Comparison of ENCODE assay signal across 2 cellular contexts in genomic region chr3:49057268-49057667, GRCh38.
TF ChIP-seq lines count a peak whose summit lies in the region.

No MANE protein-coding gene starts in this region.

TF ChIP-seq in GM12878, 131 proteins besides CTCF, POLR2A, EP300 and RAD21:
- no peak for TF ChIP-seq E2F8 (IDR thresholded peaks at IDR 0.05; ENCODE audit: low read depth, partially characterized antibody)
- TF ChIP-seq ZNF24 (IDR thresholded peaks at IDR 0.05), result no peak
- TF ChIP-seq CBX3 (IDR thresholded peaks at IDR 0.05; ENCODE audit: borderline replicate concordance, low read depth), result no peak
- TF ChIP-seq, protein P1, sequence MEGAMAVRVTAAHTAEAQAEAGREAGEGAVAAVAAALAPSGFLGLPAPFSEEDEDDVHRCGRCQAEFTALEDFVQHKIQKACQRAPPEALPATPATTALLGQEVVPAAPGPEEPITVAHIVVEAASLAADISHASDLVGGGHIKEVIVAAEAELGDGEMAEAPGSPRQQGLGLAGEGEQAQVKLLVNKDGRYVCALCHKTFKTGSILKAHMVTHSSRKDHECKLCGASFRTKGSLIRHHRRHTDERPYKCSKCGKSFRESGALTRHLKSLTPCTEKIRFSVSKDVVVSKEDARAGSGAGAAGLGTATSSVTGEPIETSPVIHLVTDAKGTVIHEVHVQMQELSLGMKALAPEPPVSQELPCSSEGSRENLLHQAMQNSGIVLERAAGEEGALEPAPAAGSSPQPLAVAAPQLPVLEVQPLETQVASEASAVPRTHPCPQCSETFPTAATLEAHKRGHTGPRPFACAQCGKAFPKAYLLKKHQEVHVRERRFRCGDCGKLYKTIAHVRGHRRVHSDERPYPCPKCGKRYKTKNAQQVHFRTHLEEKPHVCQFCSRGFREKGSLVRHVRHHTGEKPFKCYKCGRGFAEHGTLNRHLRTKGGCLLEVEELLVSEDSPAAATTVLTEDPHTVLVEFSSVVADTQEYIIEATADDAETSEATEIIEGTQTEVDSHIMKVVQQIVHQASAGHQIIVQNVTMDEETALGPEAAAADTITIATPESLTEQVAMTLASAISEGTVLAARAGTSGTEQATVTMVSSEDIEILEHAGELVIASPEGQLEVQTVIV (IDR thresholded peaks at IDR 0.05; ENCODE audit: borderline replicate concordance, partially characterized antibody), result no peak

TF ChIP-seq in endothelial cell of umbilical vein, 7 proteins besides CTCF, POLR2A, EP300 and RAD21:
- TF ChIP-seq, protein P2, sequence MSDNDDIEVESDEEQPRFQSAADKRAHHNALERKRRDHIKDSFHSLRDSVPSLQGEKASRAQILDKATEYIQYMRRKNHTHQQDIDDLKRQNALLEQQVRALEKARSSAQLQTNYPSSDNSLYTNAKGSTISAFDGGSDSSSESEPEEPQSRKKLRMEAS (IDR thresholded peaks at IDR 0.05; ENCODE audit: insufficient read depth, insufficient read length), result no peak
- TF ChIP-seq GATA2 (IDR thresholded peaks at IDR 0.05; ENCODE audit: insufficient read depth, insufficient read length, low read depth, low read length) (no peak), MYC (IDR thresholded peaks at IDR 0.05; ENCODE audit: low read depth, low read length) (no peak), FOS (IDR thresholded peaks at IDR 0.05; ENCODE audit: borderline replicate concordance, insufficient read depth, low read length) (no peak), EZH2 (IDR thresholded peaks at IDR 0.05; ENCODE audit: borderline replicate concordance, low read depth, low read length, severe bottlenecking) (no peak), JUN (IDR thresholded peaks at IDR 0.05; ENCODE audit: borderline replicate concordance, insufficient read depth, insufficient read length, low read depth) (no peak)
